ENCODE assay signal across 21 cellular contexts in genomic region chr13:60679928-60680693, GRCh38.
DNase-seq lines count a peak whose midpoint lies in the region; ATAC-seq and TF ChIP-seq lines count a peak whose summit lies in the region.
"Had no signal": no experiment of that assay in that cellular context is flagged by ENCODE, and none has a peak within 500 bp of the region (broad histone marks: within the 10 kb centered on the region; RNA-seq: fewer than 3 reads in every experiment).

No MANE protein-coding gene starts in this region.

- in situ Hi-C loops in astrocyte of the spinal cord (cut with HindIII; ENCODE audit: low sequenced_read_pairs) = no loop called here

- TF ChIP-seq CTCF in astrocyte of the spinal cord (IDR thresholded peaks at IDR 0.05; ENCODE audit: low read depth, low read length) = no peak

- H3K36me3 Mint-ChIP-seq in activated T-cell treated with anti-CD3 and anti-CD28 coated beads, Interleukin-2, amount 50 U/mL, for 4 hours (ENCODE audit: insufficient read depth) = no peaks in the 10 kb centered on the region
- H3K36me3 Mint-ChIP-seq: CD8-positive, alpha-beta T cell had no signal

- DNase-seq in NCI-H82 (lab: John Stamatoyannopoulos, UW) (peak; percentile 44), NCI-H82 treated with DMSO at 0.1 percent for 48 hours (lab: John Stamatoyannopoulos, UW; ENCODE audit: unreplicated experiment) (no peak), NCI-H460 (ENCODE audit: extremely low read depth, low read depth) (peak; percentile 6), astrocyte of the spinal cord (ENCODE audit: low read depth, low spot score) (peak; percentile 3), left kidney (ENCODE audit: low read depth, low spot score) (peak; percentile 4), NCI-H1436 (lab: John Stamatoyannopoulos, UW) (no peak), activated gamma-delta T cell treated with Interleukin-2 at 50 U/mL for 16 hours (no peak)
- DNase-seq in activated T-cell treated with anti-CD3 and anti-CD28 coated beads, Interleukin-2, amount 50 U/mL, for 4 hours = no peak
- DNase-seq: 8988T; CD8-positive, alpha-beta T cell; GDM1; KG1; MG63; NCI-H1092 treated with DMSO at 0.1 percent for 48 hours; NCI-H1694; NCI-H2107; NCI-H345; NCI-H748 treated with DMSO at 0.1 percent for 48 hours had no signal

- H3K27me3 Mint-ChIP-seq in activated T-cell treated with anti-CD3 and anti-CD28 coated beads, Interleukin-2, amount 50 U/mL, for 4 hours (ENCODE audit: low read depth) = no peaks in the 10 kb centered on the region

- H3K4me1 Mint-ChIP-seq in activated T-cell treated with anti-CD3 and anti-CD28 coated beads, Interleukin-2, amount 50 U/mL, for 4 hours (ENCODE audit: low read depth) = no peaks in the 10 kb centered on the region

- H3K4me3 ChIP-seq in astrocyte of the spinal cord (ENCODE audit: low read depth, low read length) = no peak overlapping the region
- H3K4me3 ChIP-seq: MG63 had no signal

- no peaks in the 10 kb centered on the region for H3K9me3 Mint-ChIP-seq in activated T-cell treated with anti-CD3 and anti-CD28 coated beads, Interleukin-2, amount 50 U/mL, for 4 hours
- H3K9me3 Mint-ChIP-seq: CD8-positive, alpha-beta T cell had no signal

- ATAC-seq in activated T-cell treated with anti-CD3 and anti-CD28 coated beads, Interleukin-2, amount 50 U/mL, for 4 hours = no peak
- ATAC-seq: CD8-positive, alpha-beta T cell; HepG2; Panc1; Right ventricle myocardium inferior had no signal

- H3K4me3 Mint-ChIP-seq in activated T-cell treated with anti-CD3 and anti-CD28 coated beads, Interleukin-2, amount 50 U/mL, for 4 hours = no peak overlapping the region
- H3K4me3 Mint-ChIP-seq: CD8-positive, alpha-beta T cell had no signal

Comparison
In these comparisons a context has a peak if more than half of its experiments do, and no peak if none do; other contexts are left out.
1. DNase-seq: peak in NCI-H82 (single experiment), NCI-H460 (single experiment), astrocyte of the spinal cord (single experiment) and left kidney (single experiment); none in NCI-H82 treated with DMSO at 0.1 percent for 48 hours (single experiment), NCI-H1436 (single experiment), activated T-cell treated with anti-CD3 and anti-CD28 coated beads, Interleukin-2, amount 50 U/mL, for 4 hours (single experiment) and activated gamma-delta T cell treated with Interleukin-2 at 50 U/mL for 16 hours (single experiment).